22 cellular contexts compared by ENCODE assay signal in genomic region chr18:58753976-58754375, GRCh38.
DNase-seq lines count a peak whose midpoint lies in the region; ATAC-seq, FAIRE-seq and TF ChIP-seq lines count a peak whose summit lies in the region.
"Had no signal": no experiment of that assay in that cellular context is flagged by ENCODE, and none has a peak within 500 bp of the region (broad histone marks: within the 10 kb centered on the region; RNA-seq: fewer than 3 reads in every experiment).

No MANE protein-coding gene starts in this region.

- H3K27me3 Mint-ChIP-seq in activated CD4-positive, alpha-beta T cell treated with anti-CD3 and anti-CD28 coated beads, Interleukin-2, amount 10 ng/mL, durations not matched to agents 24 days and 14 days: no peaks in the 10 kb centered on the region
- H3K27me3 Mint-ChIP-seq in endodermal cell (ENCODE audit: insufficient read depth): peaks cover 6% of the 10 kb centered on the region
- peaks cover 5% of the 10 kb centered on the region for H3K27me3 Mint-ChIP-seq in type B pancreatic cell
- H3K27me3 Mint-ChIP-seq: effector memory CD8-positive, alpha-beta T cell had no signal

- peaks cover 20% of the 10 kb centered on the region for H3K36me3 ChIP-seq in endodermal cell (ENCODE audit: control insufficient read depth, insufficient read depth, low read length)
- H3K36me3 ChIP-seq in osteoblast (ENCODE audit: insufficient read depth, low read length): peaks cover 20% of the 10 kb centered on the region
- H3K36me3 ChIP-seq in pancreas: peaks cover 4 to 12% (median 4%) of the 10 kb centered on the region in 3 donors
- H3K36me3 ChIP-seq: BE2C had no signal

- no peak for FAIRE-seq in pancreas (lab: Jason Lieb, UNC)

- H3K4me1 Mint-ChIP-seq in activated CD4-positive, alpha-beta T cell treated with anti-CD3 and anti-CD28 coated beads, Interleukin-2, amount 10 ng/mL, durations not matched to agents 24 days and 14 days: peaks cover 14% of the 10 kb centered on the region
- no peaks in the 10 kb centered on the region for H3K4me1 Mint-ChIP-seq in endodermal cell
- no peaks in the 10 kb centered on the region for H3K4me1 Mint-ChIP-seq in type B pancreatic cell (ENCODE audit: unreplicated experiment)

- peak; percentile 45 for DNase-seq in activated CD4-positive, alpha-beta T cell treated with anti-CD3 and anti-CD28 coated beads, Interleukin-2, amount 10 ng/mL, durations not matched to agents 24 days and 14 days
- DNase-seq in activated CD4-positive, alpha-beta T cell treated with anti-CD3 and anti-CD28 coated beads, Interleukin-2, amount 50 U/mL, for 1 hour: no peak
- peak; percentile 60 for DNase-seq in HPDE6-E6E7 (ENCODE audit: extremely low spot score)
- no peak for DNase-seq in endodermal cell
- peak; percentile 89 for DNase-seq in osteoblast (ENCODE audit: insufficient read length, low spot score, missing footprints)
- DNase-seq in DMS79 (lab: John Stamatoyannopoulos, UW): no peak
- DNase-seq in pancreas: no peak
- no peak for DNase-seq in type B pancreatic cell (ENCODE audit: extremely low spot score, unreplicated experiment)
- DNase-seq: 8988T; activated CD4-positive, alpha-beta T cell treated with anti-CD3 and anti-CD28 coated beads, Interleukin-2, amount 50 U/mL, for 48 hours; activated gamma-delta T cell; BE2C; effector memory CD8-positive, alpha-beta T cell; KG1; NCI-H187 treated with DMSO at 0.1 percent for 48 hours; NCI-H2227 treated with DMSO at 0.1 percent for 48 hours; NCI-H774; stimulated activated CD4-positive, alpha-beta T cell treated with anti-CD3 and anti-CD28 coated beads, Interleukin-15, amount 100 ng/mL, for 24 hours; T-helper 2 cell had no signal

- no peaks in the 10 kb centered on the region for H3K79me2 ChIP-seq in osteoblast (ENCODE audit: insufficient read depth, low read length)

- H3K27me3 ChIP-seq in endodermal cell (ENCODE audit: control insufficient read depth, insufficient read depth, low read length, poor library complexity, severe bottlenecking) (peaks cover 3% of the 10 kb centered on the region), osteoblast (ENCODE audit: insufficient read depth, low read length) (no peaks in the 10 kb centered on the region), pancreas (no peaks in the 10 kb centered on the region)
- H3K27me3 ChIP-seq: ascending aorta, BE2C, vagina had no signal

- H3K9me3 ChIP-seq in endodermal cell (ENCODE audit: control insufficient read depth, low read length): peaks cover 10% of the 10 kb centered on the region
- no peaks in the 10 kb centered on the region for H3K9me3 ChIP-seq in osteoblast (ENCODE audit: low read depth, low read length)
- no peaks in the 10 kb centered on the region for H3K9me3 ChIP-seq in pancreas
- H3K9me3 ChIP-seq: BE2C had no signal

- peaks cover 6% of the 10 kb centered on the region for H3K4me1 ChIP-seq in endodermal cell (ENCODE audit: control insufficient read depth, insufficient read depth, low read length)
- H3K4me1 ChIP-seq in osteoblast (ENCODE audit: insufficient read depth, low read length): peaks cover 17% of the 10 kb centered on the region
- H3K4me1 ChIP-seq in pancreas: no peaks in the 10 kb centered on the region
- H3K4me1 ChIP-seq: ascending aorta, BE2C had no signal

- H3K4me3 ChIP-seq in endodermal cell (ENCODE audit: low read length): no peak overlapping the region
- no peak overlapping the region for H3K4me3 ChIP-seq in osteoblast (ENCODE audit: insufficient read depth, low read length)
- H3K4me3 ChIP-seq in pancreas: no peak overlapping the region
- H3K4me3 ChIP-seq: ascending aorta, lung, vagina had no signal

- H4K20me1 ChIP-seq in osteoblast (ENCODE audit: insufficient read depth, low read length): no peaks in the 10 kb centered on the region

- peaks cover 5% of the 10 kb centered on the region for H3K9me3 Mint-ChIP-seq in activated CD4-positive, alpha-beta T cell treated with anti-CD3 and anti-CD28 coated beads, Interleukin-2, amount 10 ng/mL, durations not matched to agents 24 days and 14 days
- peaks cover 5% of the 10 kb centered on the region for H3K9me3 Mint-ChIP-seq in endodermal cell
- H3K9me3 Mint-ChIP-seq in type B pancreatic cell: no peaks in the 10 kb centered on the region
- H3K9me3 Mint-ChIP-seq: effector memory CD8-positive, alpha-beta T cell had no signal

- H2AFZ ChIP-seq in osteoblast (ENCODE audit: low read length): no peak overlapping the region

- no peak overlapping the region for H3K4me2 ChIP-seq in osteoblast (ENCODE audit: insufficient read depth, low read length)

- H3K27ac ChIP-seq in endodermal cell (ENCODE audit: low read depth, low read length) (peak overlapping the region; percentile 78), osteoblast (ENCODE audit: low read depth, low read length) (no peak overlapping the region), pancreas (no peak overlapping the region)
- H3K27ac ChIP-seq: ascending aorta, vagina had no signal

- ATAC-seq in pancreas: no peak
- ATAC-seq: effector memory CD8-positive, alpha-beta T cell had no signal

- H3K4me3 Mint-ChIP-seq in activated CD4-positive, alpha-beta T cell treated with anti-CD3 and anti-CD28 coated beads, Interleukin-2, amount 10 ng/mL, durations not matched to agents 24 days and 14 days: no peak overlapping the region
- H3K4me3 Mint-ChIP-seq in endodermal cell (no peak overlapping the region), type B pancreatic cell (no peak overlapping the region)
- H3K4me3 Mint-ChIP-seq: effector memory CD8-positive, alpha-beta T cell had no signal

- H3K9ac ChIP-seq in endodermal cell (ENCODE audit: extremely low read depth, low read length, poor library complexity, severe bottlenecking): no peak overlapping the region

- intact Hi-C loops in activated CD4-positive, alpha-beta T cell treated with anti-CD3 and anti-CD28 coated beads, Interleukin-2, amount 10 ng/mL, durations not matched to agents 24 days and 14 days (cut with micrococcal nuclease): no loop called here
- intact Hi-C loops in pancreas (cut with DNase I): no loop called here

- 83 to 92% methylated on average over 2 to 3 of the region's 3 CpGs for WGBS in endodermal cell (ENCODE audit: insufficient coverage in 1 of 2, insufficient read length in 1 of 2), 2 experiments
- 77 to 79% methylated on average over 3 of the region's 3 CpGs for WGBS in pancreas, 2 donors

- H3K27ac Mint-ChIP-seq in activated CD4-positive, alpha-beta T cell treated with anti-CD3 and anti-CD28 coated beads, Interleukin-2, amount 10 ng/mL, durations not matched to agents 24 days and 14 days: no peak overlapping the region
- no peak overlapping the region for H3K27ac Mint-ChIP-seq in endodermal cell
- no peak overlapping the region for H3K27ac Mint-ChIP-seq in type B pancreatic cell

- peaks cover 25% of the 10 kb centered on the region for H3K36me3 Mint-ChIP-seq in activated CD4-positive, alpha-beta T cell treated with anti-CD3 and anti-CD28 coated beads, Interleukin-2, amount 10 ng/mL, durations not matched to agents 24 days and 14 days (ENCODE audit: low read depth)
- H3K36me3 Mint-ChIP-seq in endodermal cell (ENCODE audit: low read depth) (peaks cover 18% of the 10 kb centered on the region), type B pancreatic cell (peaks cover 18% of the 10 kb centered on the region)

- TF ChIP-seq CTCF in endodermal cell (conservative IDR thresholded peaks at IDR 0.05): no peak
- TF ChIP-seq CTCF in osteoblast (IDR thresholded peaks at IDR 0.05; ENCODE audit: extremely low read depth, low read depth, low read length): no peak
- no peak for TF ChIP-seq CTCF in pancreas (IDR thresholded peaks at IDR 0.05)
- no peak for TF ChIP-seq CTCF in type B pancreatic cell (conservative IDR thresholded peaks at IDR 0.05)

Comparison
In these comparisons a context has a peak if more than half of its experiments do, and no peak if none do; other contexts are left out.
1. DNase-seq: peak in activated CD4-positive, alpha-beta T cell treated with anti-CD3 and anti-CD28 coated beads, Interleukin-2, amount 10 ng/mL, durations not matched to agents 24 days and 14 days (single experiment), HPDE6-E6E7 (single experiment) and osteoblast (single experiment); none in activated CD4-positive, alpha-beta T cell treated with anti-CD3 and anti-CD28 coated beads, Interleukin-2, amount 50 U/mL, for 1 hour (single experiment), endodermal cell (single experiment), DMS79 (single experiment), pancreas (0 of 6) and type B pancreatic cell (single experiment).